In the genomic region with DNA sequence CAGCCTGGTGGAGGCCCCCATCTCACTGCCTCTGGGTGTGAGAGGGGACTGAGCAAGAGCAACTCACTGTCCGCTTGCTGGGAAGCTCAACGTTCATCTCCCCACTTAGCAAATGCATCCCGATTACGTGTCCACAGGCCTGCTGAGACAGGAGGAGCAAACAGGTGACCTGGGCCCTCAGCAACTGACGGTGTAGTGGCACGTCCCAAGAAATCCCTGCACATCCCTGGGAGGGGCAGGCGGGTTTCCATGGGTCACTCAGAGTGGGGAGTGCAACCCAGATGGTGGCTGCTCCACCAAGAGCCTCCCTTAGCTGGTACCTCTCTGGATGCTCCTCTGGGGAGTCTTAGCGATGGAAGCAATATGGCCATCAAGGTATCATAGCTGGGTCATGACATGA, we compare ENCODE assay signal across 21 cellular contexts.
"Had no signal": no experiment of that assay in that cellular context is flagged by ENCODE, and none has a peak within 500 bp of the region (broad histone marks: within the 10 kb centered on the region; RNA-seq: fewer than 3 reads in every experiment).

No MANE protein-coding gene starts in this region.

- DNase-seq: colonic mucosa; cortex of kidney; effector CD8-positive, alpha-beta T cell; effector memory CD8-positive, alpha-beta T cell; endodermal cell; heart left ventricle; hippocampal formation; left cardiac atrium; left lung; left ventricle myocardium superior; lower lobe of right lung; mesenchymal stem cell; midbrain; naive thymus-derived CD4-positive, alpha-beta T cell had no signal

- H3K27me3 ChIP-seq: colonic mucosa, heart left ventricle, left lung had no signal

- H3K4me1 Mint-ChIP-seq: naive thymus-derived CD4-positive, alpha-beta T cell had no signal

- H3K36me3 Mint-ChIP-seq: naive thymus-derived CD4-positive, alpha-beta T cell had no signal

- H3K4me3 ChIP-seq: colonic mucosa, gastroesophageal sphincter, heart left ventricle, left lung, lower lobe of right lung had no signal

- H3K4me1 ChIP-seq: colonic mucosa, foreskin keratinocyte, gastroesophageal sphincter, left lung, lower lobe of right lung had no signal

- H3K36me3 ChIP-seq: colonic mucosa, gastroesophageal sphincter, heart left ventricle, left lung, lower lobe of right lung had no signal

- H3K27ac ChIP-seq: colonic mucosa, foreskin keratinocyte, gastroesophageal sphincter, heart left ventricle, left lung, lower lobe of right lung had no signal

- H3K9me3 ChIP-seq: colonic mucosa, gastroesophageal sphincter, heart left ventricle, left lung, lower lobe of right lung had no signal

- H3K9me3 Mint-ChIP-seq: effector memory CD8-positive, alpha-beta T cell had no signal

- H3K4me3 Mint-ChIP-seq: dendritic cell treated with granulocyte-macrophage colony-stimulating factor and Interleukin-4, amounts not matched to agents 40 ng/mL and 50 ng/mL, for 4 days; effector memory CD8-positive, alpha-beta T cell; endodermal cell; naive thymus-derived CD4-positive, alpha-beta T cell had no signal

- FAIRE-seq: endometrium, frontal cortex, islet of Langerhans, keratinocyte had no signal

- H3K27ac Mint-ChIP-seq: dendritic cell treated with granulocyte-macrophage colony-stimulating factor and Interleukin-4, amounts not matched to agents 40 ng/mL and 50 ng/mL, for 4 days; effector memory CD8-positive, alpha-beta T cell; naive thymus-derived CD4-positive, alpha-beta T cell had no signal

- ATAC-seq: effector memory CD8-positive, alpha-beta T cell; foreskin keratinocyte; gastroesophageal sphincter; heart left ventricle; left cardiac atrium; left lung; left ventricle myocardium superior; lower lobe of right lung; naive thymus-derived CD4-positive, alpha-beta T cell had no signal
